Comparison of ENCODE assay signal across 1 cellular context in genomic region chr11:83069441-83070043, GRCh38.
TF ChIP-seq lines count a peak whose summit lies in the region.

No MANE protein-coding gene starts in this region.

TF ChIP-seq in GM23338, 12 proteins besides CTCF, POLR2A, EP300 and RAD21 (continued from another document):
- TF ChIP-seq, protein P1, sequence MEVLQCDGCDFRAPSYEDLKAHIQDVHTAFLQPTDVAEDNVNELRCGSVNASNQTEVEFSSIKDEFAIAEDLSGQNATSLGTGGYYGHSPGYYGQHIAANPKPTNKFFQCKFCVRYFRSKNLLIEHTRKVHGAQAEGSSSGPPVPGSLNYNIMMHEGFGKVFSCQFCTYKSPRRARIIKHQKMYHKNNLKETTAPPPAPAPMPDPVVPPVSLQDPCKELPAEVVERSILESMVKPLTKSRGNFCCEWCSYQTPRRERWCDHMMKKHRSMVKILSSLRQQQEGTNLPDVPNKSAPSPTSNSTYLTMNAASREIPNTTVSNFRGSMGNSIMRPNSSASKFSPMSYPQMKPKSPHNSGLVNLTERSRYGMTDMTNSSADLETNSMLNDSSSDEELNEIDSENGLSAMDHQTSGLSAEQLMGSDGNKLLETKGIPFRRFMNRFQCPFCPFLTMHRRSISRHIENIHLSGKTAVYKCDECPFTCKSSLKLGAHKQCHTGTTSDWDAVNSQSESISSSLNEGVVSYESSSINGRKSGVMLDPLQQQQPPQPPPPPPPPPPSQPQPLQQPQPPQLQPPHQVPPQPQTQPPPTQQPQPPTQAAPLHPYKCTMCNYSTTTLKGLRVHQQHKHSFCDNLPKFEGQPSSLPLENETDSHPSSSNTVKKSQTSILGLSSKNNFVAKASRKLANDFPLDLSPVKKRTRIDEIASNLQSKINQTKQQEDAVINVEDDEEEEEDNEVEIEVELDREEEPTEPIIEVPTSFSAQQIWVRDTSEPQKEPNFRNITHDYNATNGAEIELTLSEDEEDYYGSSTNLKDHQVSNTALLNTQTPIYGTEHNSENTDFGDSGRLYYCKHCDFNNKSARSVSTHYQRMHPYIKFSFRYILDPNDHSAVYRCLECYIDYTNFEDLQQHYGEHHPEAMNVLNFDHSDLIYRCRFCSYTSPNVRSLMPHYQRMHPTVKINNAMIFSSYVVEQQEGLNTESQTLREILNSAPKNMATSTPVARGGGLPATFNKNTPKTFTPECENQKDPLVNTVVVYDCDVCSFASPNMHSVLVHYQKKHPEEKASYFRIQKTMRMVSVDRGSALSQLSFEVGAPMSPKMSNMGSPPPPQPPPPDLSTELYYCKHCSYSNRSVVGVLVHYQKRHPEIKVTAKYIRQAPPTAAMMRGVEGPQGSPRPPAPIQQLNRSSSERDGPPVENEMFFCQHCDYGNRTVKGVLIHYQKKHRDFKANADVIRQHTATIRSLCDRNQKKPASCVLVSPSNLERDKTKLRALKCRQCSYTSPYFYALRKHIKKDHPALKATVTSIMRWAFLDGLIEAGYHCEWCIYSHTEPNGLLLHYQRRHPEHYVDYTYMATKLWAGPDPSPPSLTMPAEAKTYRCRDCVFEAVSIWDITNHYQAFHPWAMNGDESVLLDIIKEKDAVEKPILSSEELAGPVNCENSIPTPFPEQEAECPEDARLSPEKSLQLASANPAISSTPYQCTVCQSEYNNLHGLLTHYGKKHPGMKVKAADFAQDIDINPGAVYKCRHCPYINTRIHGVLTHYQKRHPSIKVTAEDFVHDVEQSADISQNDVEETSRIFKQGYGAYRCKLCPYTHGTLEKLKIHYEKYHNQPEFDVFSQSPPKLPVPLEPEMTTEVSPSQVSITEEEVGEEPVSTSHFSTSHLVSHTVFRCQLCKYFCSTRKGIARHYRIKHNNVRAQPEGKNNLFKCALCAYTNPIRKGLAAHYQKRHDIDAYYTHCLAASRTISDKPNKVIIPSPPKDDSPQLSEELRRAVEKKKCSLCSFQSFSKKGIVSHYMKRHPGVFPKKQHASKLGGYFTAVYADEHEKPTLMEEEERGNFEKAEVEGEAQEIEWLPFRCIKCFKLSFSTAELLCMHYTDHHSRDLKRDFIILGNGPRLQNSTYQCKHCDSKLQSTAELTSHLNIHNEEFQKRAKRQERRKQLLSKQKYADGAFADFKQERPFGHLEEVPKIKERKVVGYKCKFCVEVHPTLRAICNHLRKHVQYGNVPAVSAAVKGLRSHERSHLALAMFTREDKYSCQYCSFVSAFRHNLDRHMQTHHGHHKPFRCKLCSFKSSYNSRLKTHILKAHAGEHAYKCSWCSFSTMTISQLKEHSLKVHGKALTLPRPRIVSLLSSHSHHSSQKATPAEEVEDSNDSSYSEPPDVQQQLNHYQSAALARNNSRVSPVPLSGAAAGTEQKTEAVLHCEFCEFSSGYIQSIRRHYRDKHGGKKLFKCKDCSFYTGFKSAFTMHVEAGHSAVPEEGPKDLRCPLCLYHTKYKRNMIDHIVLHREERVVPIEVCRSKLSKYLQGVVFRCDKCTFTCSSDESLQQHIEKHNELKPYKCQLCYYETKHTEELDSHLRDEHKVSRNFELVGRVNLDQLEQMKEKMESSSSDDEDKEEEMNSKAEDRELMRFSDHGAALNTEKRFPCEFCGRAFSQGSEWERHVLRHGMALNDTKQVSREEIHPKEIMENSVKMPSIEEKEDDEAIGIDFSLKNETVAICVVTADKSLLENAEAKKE (CRISPR knock-in tag; IDR thresholded peaks at IDR 0.05): no peak
- no peak for TF ChIP-seq ZNF331 (CRISPR knock-in tag; IDR thresholded peaks at IDR 0.05; ENCODE audit: low read depth)
- TF ChIP-seq, protein P2, sequence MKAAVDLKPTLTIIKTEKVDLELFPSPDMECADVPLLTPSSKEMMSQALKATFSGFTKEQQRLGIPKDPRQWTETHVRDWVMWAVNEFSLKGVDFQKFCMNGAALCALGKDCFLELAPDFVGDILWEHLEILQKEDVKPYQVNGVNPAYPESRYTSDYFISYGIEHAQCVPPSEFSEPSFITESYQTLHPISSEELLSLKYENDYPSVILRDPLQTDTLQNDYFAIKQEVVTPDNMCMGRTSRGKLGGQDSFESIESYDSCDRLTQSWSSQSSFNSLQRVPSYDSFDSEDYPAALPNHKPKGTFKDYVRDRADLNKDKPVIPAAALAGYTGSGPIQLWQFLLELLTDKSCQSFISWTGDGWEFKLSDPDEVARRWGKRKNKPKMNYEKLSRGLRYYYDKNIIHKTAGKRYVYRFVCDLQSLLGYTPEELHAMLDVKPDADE (IDR thresholded peaks at IDR 0.05): no peak
- TF ChIP-seq EZH2 (IDR thresholded peaks at IDR 0.05; ENCODE audit: low read depth, unreplicated experiment): no peak
